In genomic region chr16:23952128-23953041, GRCh38 we compare ENCODE assay signal across 8 cellular contexts.
DNase-seq lines count a peak whose midpoint lies in the region; ATAC-seq and TF ChIP-seq lines count a peak whose summit lies in the region.

No MANE protein-coding gene starts in this region.

- H3K9me3 ChIP-seq in cardiac muscle cell (ENCODE audit: low read depth) (no peaks in the 10 kb centered on the region), ascending aorta (no peaks in the 10 kb centered on the region)

- ATAC-seq in Right ventricle myocardium superior (ENCODE audit: poor library complexity) (no peak), HG03139 (IDR thresholded peaks at IDR 0.05; ENCODE audit: unreplicated experiment) (no peak), HG02571 (IDR thresholded peaks at IDR 0.05; ENCODE audit: unreplicated experiment) (no peak)
- peak; percentile 93 for ATAC-seq in stimulated activated naive CD8-positive, alpha-beta T cell treated with anti-CD3 and anti-CD28 coated beads, Interleukin-15, Interleukin-2, amounts not matched to agents 100 U/mL and 50 U/mL, for 24 hours

- H3K4me1 ChIP-seq in cardiac muscle cell (ENCODE audit: low read depth) (peaks cover 5% of the 10 kb centered on the region), ascending aorta (no peaks in the 10 kb centered on the region)

- intact Hi-C loops in Right ventricle myocardium superior (cut with DNase I) (no loop called here), ascending aorta (cut with DNase I) (no loop called here)

- H3K4me3 ChIP-seq in cardiac muscle cell (peak overlapping the region; percentile 13), ascending aorta (no peak overlapping the region)

- H3K27ac ChIP-seq in cardiac muscle cell (no peak overlapping the region), ascending aorta (no peak overlapping the region)

- H3K36me3 ChIP-seq in cardiac muscle cell (no peaks in the 10 kb centered on the region), ascending aorta (no peaks in the 10 kb centered on the region)

- H3K27me3 ChIP-seq in cardiac muscle cell (no peaks in the 10 kb centered on the region), ascending aorta (no peaks in the 10 kb centered on the region)

- TF ChIP-seq CTCF in cardiac muscle cell (IDR thresholded peaks at IDR 0.05; ENCODE audit: low read depth, low read length) (no peak), ascending aorta (IDR thresholded peaks at IDR 0.05) (no peak)

- DNase-seq in cardiac muscle cell (ENCODE audit: low read depth in 1 of 2, low spot score in 1 of 2), result peak; percentile 4 to 39
- DNase-seq in Right ventricle myocardium superior, result no peak
- peak; percentile 39 for DNase-seq in activated T-cell treated with anti-CD3 and anti-CD28 coated beads for 4 hours
- DNase-seq in iPS-NIHi7 (ENCODE audit: extremely low spot score), result peak; percentile 62
- DNase-seq in stimulated activated naive CD8-positive, alpha-beta T cell treated with anti-CD3 and anti-CD28 coated beads, Interleukin-15, Interleukin-2, amounts not matched to agents 100 U/mL and 50 U/mL, for 24 hours, result peak; percentile 71
- DNase-seq in ascending aorta (ENCODE audit: low spot score in 2 of 2), result no peak

Comparison
In these comparisons a context has a peak if more than half of its experiments do, and no peak if none do; other contexts are left out.
1. DNase-seq: peak in cardiac muscle cell (2 of 2), activated T-cell treated with anti-CD3 and anti-CD28 coated beads for 4 hours (single experiment), iPS-NIHi7 (single experiment) and stimulated activated naive CD8-positive, alpha-beta T cell treated with anti-CD3 and anti-CD28 coated beads, Interleukin-15, Interleukin-2, amounts not matched to agents 100 U/mL and 50 U/mL, for 24 hours (single experiment); none in Right ventricle myocardium superior (single experiment) and ascending aorta (0 of 2).